Comparison of ENCODE assay signal across 8 cellular contexts in the genomic region with DNA sequence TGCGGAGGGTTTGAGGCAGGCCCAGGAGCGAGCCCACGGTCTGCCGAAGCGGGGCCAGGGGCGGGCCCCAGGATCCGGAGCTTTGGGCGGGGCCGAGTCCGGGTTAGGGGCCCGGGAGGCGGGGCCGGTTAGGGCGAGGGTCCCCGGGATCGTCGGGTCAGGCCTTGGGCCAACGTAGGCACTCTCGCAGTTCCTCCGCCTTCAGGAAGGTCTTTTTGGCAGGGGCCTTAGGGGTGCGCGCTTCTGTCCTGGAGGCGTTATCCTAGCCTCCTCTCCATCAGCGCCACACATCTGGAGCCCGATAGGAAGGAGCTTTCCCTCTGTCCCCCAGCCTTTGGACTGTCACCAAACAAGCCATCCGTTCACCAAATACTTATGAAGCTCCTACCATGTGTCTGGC.
DNase-seq lines count a peak whose midpoint lies in the region; ATAC-seq, FAIRE-seq and TF ChIP-seq lines count a peak whose summit lies in the region.
"Not testable (repeated sequence)": the region's sequence is repeated elsewhere in the genome, so short reads cannot be mapped to it uniquely, and the experiment has no call there.

No MANE protein-coding gene starts in this region.

- H3K4me1 ChIP-seq in Caco-2; adipocyte (ENCODE audit: control insufficient read depth, insufficient read depth, low read length); esophagus (ENCODE audit: control insufficient read depth in 2 of 2, insufficient read depth in 2 of 2, low read length in 1 of 2); ovary (ENCODE audit: insufficient read depth): not testable (repeated sequence)
- H3K4me1 ChIP-seq in SJSA1 (replicated peaks) (peaks cover 13% of the 10 kb centered on the region), HepG2 (ENCODE audit: insufficient read depth, low read length) (peaks cover 21% of the 10 kb centered on the region), tibial artery (peaks cover 0 to 12% (median 2%) of the 10 kb centered on the region in 4 donors)

- not testable (repeated sequence) for TF ChIP-seq EP300 in HepG2 (IDR thresholded peaks at IDR 0.05; ENCODE audit: low read depth in 2 of 2, low read length in 2 of 2); HepG2 (CRISPR knock-in tag; IDR thresholded peaks at IDR 0.05; ENCODE audit: borderline replicate concordance); ovary (IDR thresholded peaks at IDR 0.05)

- 0 to 2% methylated on average over 6 to 26 of the region's 26 CpGs for WGBS in esophagus, 2 donors
- WGBS in HepG2 (ENCODE audit: low lambda C conversion rate): 0% methylated on average over 4 of the region's 26 CpGs
- 0 to 1% (median 1%) methylated on average over 18 to 26 of the region's 26 CpGs for WGBS in ovary, 3 donors

- not testable (repeated sequence) for H4K20me1 ChIP-seq in HepG2 (ENCODE audit: insufficient read depth, low read length)

- H2AFZ ChIP-seq in HepG2 (ENCODE audit: low read length): peak overlapping the region; percentile 15

- not testable (repeated sequence) for H3K9me3 ChIP-seq in Caco-2; SJSA1 (replicated peaks); adipocyte (ENCODE audit: control insufficient read depth, low read length); esophagus (ENCODE audit: control insufficient read depth in 2 of 2, insufficient read depth in 1 of 2, low read depth in 1 of 2, low read length in 1 of 2); HepG2 (ENCODE audit: low read length); ovary; tibial artery

- H3K27ac Mint-ChIP-seq in Caco-2 (ENCODE audit: unreplicated experiment): peak overlapping the region; percentile 98

- H3K27me3 Mint-ChIP-seq in Caco-2 (ENCODE audit: insufficient read depth, unreplicated experiment): not testable (repeated sequence)

- H3K9ac ChIP-seq in adipocyte (ENCODE audit: low read length): not testable (repeated sequence)
- H3K9ac ChIP-seq in HepG2 (ENCODE audit: insufficient read depth, low read depth, low read length): peak overlapping the region; percentile 46; the same call in 1 of the 2 replicates

- DNase-seq in Caco-2; HepG2 (ENCODE audit: low spot score): not testable (repeated sequence)
- DNase-seq in KBM-7 (peak; percentile 28), SJSA1 (ENCODE audit: low read depth in 1 of 2, low spot score in 2 of 2) (peak in 1 of 2 experiments; percentile 19), adipocyte (ENCODE audit: low read depth) (peak; percentile 28), ovary (peak in 1 of 5 donors; percentile 85), tibial artery (peak in 1 of 2 donors; percentile 25)

- H3K36me3 Mint-ChIP-seq in Caco-2 (ENCODE audit: insufficient read depth, unreplicated experiment): peaks cover 16% of the 10 kb centered on the region

- not testable (repeated sequence) for H3K9me3 Mint-ChIP-seq in Caco-2 (ENCODE audit: unreplicated experiment)

- in situ Hi-C loops in KBM-7 (cut with MboI; ENCODE audit: low pct_unique_long_range_greater_than_20kb, low sequenced_read_pairs); HepG2 (cut with HindIII; ENCODE audit: extremely low pct_ligation_motif_present, low pct_unique_long_range_greater_than_20kb): not testable (repeated sequence)

- H3K27me3 ChIP-seq in Caco-2 (replicated peaks; ENCODE audit: control insufficient read depth, insufficient read depth, low read length); SJSA1 (replicated peaks); adipocyte (replicated peaks; ENCODE audit: control insufficient read depth, insufficient read depth, low read length); esophagus (ENCODE audit: control insufficient read depth in 1 of 2, insufficient read depth in 2 of 2, low read length in 2 of 2); HepG2 (ENCODE audit: control insufficient read depth in 1 of 2, insufficient read depth in 2 of 2, low read length in 2 of 2); ovary; tibial artery: not testable (repeated sequence)

- not testable (repeated sequence) for FAIRE-seq in HepG2 (lab: Jason Lieb, UNC)

- H3K4me3 ChIP-seq in Caco-2 (ENCODE audit: low read depth, low read length): peak overlapping the region; percentile 62
- peak overlapping the region; percentile 44 for H3K4me3 ChIP-seq in SJSA1
- peak overlapping the region; percentile 73 for H3K4me3 ChIP-seq in adipocyte (ENCODE audit: low read length)
- H3K4me3 ChIP-seq in esophagus (ENCODE audit: low read depth in 1 of 2, low read length in 2 of 2): peak overlapping the region; percentile 43 to 54
- H3K4me3 ChIP-seq in HepG2 (replicated peaks in 1 of 3; ENCODE audit: insufficient read depth in 1 of 3, low read depth in 2 of 3, low read length in 3 of 3): peak overlapping the region; percentile 55 to 76 (median 66)
- peak overlapping the region; percentile 77 for H3K4me3 ChIP-seq in ovary
- H3K4me3 ChIP-seq in tibial artery: peak overlapping the region; percentile 69 to 74

- H3K4me3 Mint-ChIP-seq in Caco-2 (ENCODE audit: unreplicated experiment): peak overlapping the region; percentile 86

- not testable (repeated sequence) for BruUV-seq in Caco-2 (replicated peaks; lab: Mats Ljungman, UMichigan); HepG2 (replicated peaks; lab: Mats Ljungman, UMichigan)

- 0 out of 4 replicates have a peak, but pooled peaks of 1 of the 2 experiments have one; percentile 21 for TF ChIP-seq POLR2A in HepG2 (IDR thresholded peaks at IDR 0.05; ENCODE audit: insufficient read depth in 1 of 2, low read depth in 2 of 2, low read length in 2 of 2)
- TF ChIP-seq POLR2A in ovary (IDR thresholded peaks at IDR 0.05): not testable (repeated sequence)

- peaks cover 16% of the 10 kb centered on the region for H3K4me1 Mint-ChIP-seq in Caco-2 (ENCODE audit: low read depth, unreplicated experiment)

- not testable (repeated sequence) for H3K79me2 ChIP-seq in HepG2 (ENCODE audit: insufficient read depth, low read length)

- not testable (repeated sequence) for TF ChIP-seq RAD21 in HepG2 (CRISPR knock-in tag; IDR thresholded peaks at IDR 0.05)

- CTCF ChIA-PET in Caco-2 (lab: Charles Lee): interaction anchor here (0.6 to 2.0 kb wide), 6 partner anchors 37 to 178 kb away, joined by 3 to 26 read pairs (median 3); partner anchors contain the start of gene NUDT8
- CTCF ChIA-PET in HepG2 (lab: Yijun Ruan, JAX; ENCODE audit: low intra/inter-chr PET ratio, low total read pairs): not testable (repeated sequence)

- not testable (repeated sequence) for H3K27ac ChIP-seq in SJSA1; HepG2 (ENCODE audit: extremely low read length, insufficient read depth, low read length)
- H3K27ac ChIP-seq in esophagus (ENCODE audit: low read depth in 2 of 2, low read length in 1 of 2): peak overlapping the region; percentile 83 to 94
- peak overlapping the region in 1 of 2 donors; percentile 93 for H3K27ac ChIP-seq in ovary
- H3K27ac ChIP-seq in tibial artery: peak overlapping the region; percentile 76 to 86

- ATAC-seq in HepG2: not testable (repeated sequence)

- intact Hi-C loops in Caco-2 (cut with micrococcal nuclease; ENCODE audit: unreplicated experiment); HepG2 (cut with micrococcal nuclease; ENCODE audit: unreplicated experiment); ovary (cut with DNase I); tibial artery (cut with DNase I; ENCODE audit: low total_unique reads): not testable (repeated sequence)

- H3K4me2 ChIP-seq in HepG2 (ENCODE audit: low read depth, low read length): peak overlapping the region; percentile 81

- POLR2A ChIA-PET in Caco-2 (lab: Charles Lee): not testable (repeated sequence)
- POLR2A ChIA-PET in HepG2 (lab: Yijun Ruan, JAX): interaction anchor here (0.9 kb wide), 1 partner anchor 176 kb away, joined by 3 read pairs; no protein-coding TSS in a partner anchor

- TF ChIP-seq CTCF in Caco-2 (IDR thresholded peaks at IDR 0.05; ENCODE audit: insufficient read depth in 1 of 2, low read depth in 1 of 2, low read length in 1 of 2, severe bottlenecking in 1 of 2, unreplicated experiment in 1 of 2); HepG2 (CRISPR knock-in tag; IDR thresholded peaks at IDR 0.05); ovary (IDR thresholded peaks at IDR 0.05); tibial artery (IDR thresholded peaks at IDR 0.05): not testable (repeated sequence)

- H3K36me3 ChIP-seq in Caco-2 (ENCODE audit: control insufficient read depth, insufficient read depth, low read length); SJSA1; adipocyte (ENCODE audit: control insufficient read depth, insufficient read depth, low read length, severe bottlenecking); esophagus (ENCODE audit: control insufficient read depth in 2 of 2, insufficient read depth in 2 of 2, low read length in 1 of 2); HepG2 (replicated peaks in 1 of 2; ENCODE audit: control insufficient read depth in 1 of 2, insufficient read depth in 2 of 2, low read length in 2 of 2); ovary; tibial artery: not testable (repeated sequence)
